Comparison of ENCODE assay signal across 8 cellular contexts in genomic region chr20:833450-834150, GRCh38. TPM values are rescaled to one million over a fixed set of nuclear protein-coding genes. Genes with fewer than 3 reads are reported as not detected.
DNase-seq lines count a peak whose midpoint lies in the region; ATAC-seq and TF ChIP-seq lines count a peak whose summit lies in the region.

TSS of gene FAM110A (plus strand) at chr20:833715. CDS start at chr20:844805, 11,090 bp downstream.

- BruUV-seq in PC-9 (replicated peaks; lab: Mats Ljungman, UMichigan): no TSS peak

- H3K4me2 ChIP-seq in PC-9: peak within 1 kb of the TSS; percentile 99

- H3K79me2 ChIP-seq in PC-9 (ENCODE audit: low read depth): peaks cover 40% of the 10 kb centered on the region

- peak within 1 kb of the TSS; percentile 97 for H3K4me3 ChIP-seq in PC-9
- H3K4me3 ChIP-seq in epithelial cell of proximal tubule (ENCODE audit: low read depth, low read length): peak within 1 kb of the TSS; percentile 94
- peak within 1 kb of the TSS; percentile 86 to 91 for H3K4me3 ChIP-seq in mucosa of rectum (ENCODE audit: low read length in 2 of 2)

- peak within 1 kb of the TSS; percentile 86 for H2AFZ ChIP-seq in PC-9

- no peaks in the 10 kb centered on the region for H4K20me1 ChIP-seq in PC-9 (ENCODE audit: insufficient read depth)

- CTCF ChIA-PET in PC-9 (lab: Charles Lee): no interaction called here

- H3K9me3 ChIP-seq in PC-9 (ENCODE audit: insufficient read depth, low read depth) (no peaks in the 10 kb centered on the region), mucosa of rectum (ENCODE audit: control insufficient read depth in 2 of 2, low read length in 2 of 2) (no peaks in the 10 kb centered on the region)

- TF ChIP-seq CTCF in PC-9 (conservative IDR thresholded peaks at IDR 0.05): no peak
- no peak for TF ChIP-seq CTCF in epithelial cell of proximal tubule (conservative IDR thresholded peaks at IDR 0.05; ENCODE audit: low read depth, low read length)

- H3K36me3 ChIP-seq in PC-9 (ENCODE audit: low read depth) (no peaks in the 10 kb centered on the region), mucosa of rectum (ENCODE audit: control insufficient read depth in 2 of 2, insufficient read depth in 2 of 2, low read length in 2 of 2) (no peaks in the 10 kb centered on the region)

- peak; percentile 95 for ATAC-seq in GM21723 (IDR thresholded peaks at IDR 0.05; ENCODE audit: unreplicated experiment)

- peaks cover 27% of the 10 kb centered on the region; the same call in 1 of the 2 replicates for H3F3A ChIP-seq in PC-9 (ENCODE audit: insufficient read depth, low read depth)

- peak within 1 kb of the TSS; percentile 23; the same call in 1 of the 2 replicates for H3K27ac ChIP-seq in PC-9
- peak within 1 kb of the TSS; percentile 72 to 80 for H3K27ac ChIP-seq in mucosa of rectum (ENCODE audit: low read depth in 2 of 2, low read length in 2 of 2)

- in situ Hi-C loops in KBM-7 (cut with MboI; ENCODE audit: low pct_unique_long_range_greater_than_20kb, low sequenced_read_pairs): no loop called here

- POLR2A ChIA-PET in PC-9 (lab: Charles Lee; ENCODE audit: unreplicated experiment): interaction anchor here (0.6 to 1.6 kb wide), 4 partner anchors 22 to 995 kb away, joined by 5 to 7 read pairs (median 6); no protein-coding TSS in a partner anchor

- peaks cover 65% of the 10 kb centered on the region for H3K4me1 ChIP-seq in PC-9 (replicated peaks; ENCODE audit: insufficient read depth)
- peaks cover 13 to 16% of the 10 kb centered on the region in 2 donors for H3K4me1 ChIP-seq in mucosa of rectum (ENCODE audit: control insufficient read depth in 2 of 2, insufficient read depth in 2 of 2, low read length in 2 of 2)

- H3K9ac ChIP-seq in mucosa of rectum (ENCODE audit: low read depth in 1 of 2, low read length in 2 of 2): peak within 1 kb of the TSS; percentile 81 to 94

- DNase-seq in DMS79 (lab: John Stamatoyannopoulos, UW): peak; percentile 76
- DNase-seq in KBM-7: peak; percentile 98
- DNase-seq in PC-9: peak; percentile 81 to 96
- peak; percentile 94 for DNase-seq in activated T-cell treated with anti-CD3 and anti-CD28 coated beads, Interleukin-2, amount 50 U/mL, for 1 hour
- peak; percentile 25 for DNase-seq in epithelial cell of proximal tubule (ENCODE audit: low read depth)
- DNase-seq in stimulated activated CD8-positive, alpha-beta memory T cell treated with anti-CD3 and anti-CD28 coated beads, Interleukin-4, amount 100 ng/mL, for 4 hours (ENCODE audit: low read depth in 2 of 2, low spot score in 1 of 2): peak; percentile 93

- H3K27me3 ChIP-seq in PC-9 (ENCODE audit: insufficient read depth, low read depth) (no peaks in the 10 kb centered on the region), mucosa of rectum (ENCODE audit: control insufficient read depth in 2 of 2, insufficient read depth in 2 of 2, low read length in 2 of 2) (no peaks in the 10 kb centered on the region)

- intact Hi-C loops in PC-9 (cut with micrococcal nuclease; ENCODE audit: unreplicated experiment): no loop called here

- H3K9me2 ChIP-seq in PC-9 (ENCODE audit: insufficient read depth): no peaks in the 10 kb centered on the region

RNA-seq across cellular contexts. Expression of gene FAM110A, which starts in this region (rescaled TPM):
- total RNA-seq in PC-9 (2021): 30.8 and 36.6 TPM in 2 replicates
- total RNA-seq in epithelial cell of proximal tubule: 10.9 and 18.3 TPM in 2 replicates

Comparison
In these comparisons a context has a peak if more than half of its experiments do, and no peak if none do; other contexts are left out.
1. Peak in every context shown above with its lines: DNase-seq, ATAC-seq, H3K4me3 ChIP-seq and H3K27ac ChIP-seq.
2. DNase-seq: peak in every context shown above with its lines; median percentile 98 in KBM-7; 94 in activated T-cell treated with anti-CD3 and anti-CD28 coated beads, Interleukin-2, amount 50 U/mL, for 1 hour; 93 in stimulated activated CD8-positive, alpha-beta memory T cell treated with anti-CD3 and anti-CD28 coated beads, Interleukin-4, amount 100 ng/mL, for 4 hours; 88 in PC-9; 76 in DMS79; 25 in epithelial cell of proximal tubule.